ENCODE assay signal across 8 cellular contexts in genomic region chr1:170881268-170882265, GRCh38. TPM values are rescaled to one million over a fixed set of nuclear protein-coding genes. Genes with fewer than 3 reads are reported as not detected.
A peak's percentile ranks its signal among the peaks of the same experiment; 100 is the strongest.
DNase-seq lines count a peak whose midpoint lies in the region; ATAC-seq and TF ChIP-seq lines count a peak whose summit lies in the region.

No MANE protein-coding gene starts in this region.

- no peak for TF ChIP-seq POLR2A in GM18505 (IDR thresholded peaks at IDR 0.05; ENCODE audit: borderline replicate concordance, extremely low read depth, insufficient read depth, insufficient read length)

- H3K27me3 ChIP-seq in left lung: no peaks in the 10 kb centered on the region

- ATAC-seq in left lung (peak; percentile 82), HG03457 (IDR thresholded peaks at IDR 0.05; ENCODE audit: unreplicated experiment) (no peak), GM18505 (IDR thresholded peaks at IDR 0.05; ENCODE audit: unreplicated experiment) (no peak), HG03159 (IDR thresholded peaks at IDR 0.05; ENCODE audit: unreplicated experiment) (no peak), GM19328 (IDR thresholded peaks at IDR 0.05; ENCODE audit: unreplicated experiment) (no peak)

- intact Hi-C loops in left lung (cut with DNase I): no loop called here

- H3K9me3 ChIP-seq in left lung: no peaks in the 10 kb centered on the region

- H3K36me3 ChIP-seq in left lung: no peaks in the 10 kb centered on the region

- H3K4me1 ChIP-seq in left lung: no peaks in the 10 kb centered on the region

- in situ Hi-C loops in astrocyte of the cerebellum (cut with HindIII; ENCODE audit: low sequenced_read_pairs): no loop called here

- no peak overlapping the region for H3K27ac ChIP-seq in left lung

- DNase-seq in EH (ENCODE audit: low read depth): peak; percentile 64
- peak; percentile 32 for DNase-seq in Jurkat, Clone E6-1 (ENCODE audit: low read depth, low spot score)
- peak; percentile 38 for DNase-seq in astrocyte of the cerebellum (ENCODE audit: low read depth)
- DNase-seq in left lung: no peak

- TF ChIP-seq CTCF in astrocyte of the cerebellum (IDR thresholded peaks at IDR 0.05; ENCODE audit: low read depth, low read length, missing control alignments) (peak; percentile 52), left lung (IDR thresholded peaks at IDR 0.05) (peak in 1 of 2 donors; percentile 37)

- no peak overlapping the region for H3K4me3 ChIP-seq in Jurkat, Clone E6-1 (ENCODE audit: low read length)
- H3K4me3 ChIP-seq in astrocyte of the cerebellum (ENCODE audit: low read depth, low read length) (no peak overlapping the region), left lung (no peak overlapping the region)

RNA-seq across cellular contexts. Expression of gene MROH9, which starts 53.8 kb away (rescaled TPM):
- not detected for polyA plus RNA-seq in Jurkat, Clone E6-1 (2012; ENCODE audit: insufficient read depth, insufficient read length)
- under 1 TPM in 1 of 2 donors, not detected in 1; 0.39 TPM for total RNA-seq in left lung

Comparison
In these comparisons a context has a peak if more than half of its experiments do, and no peak if none do; other contexts are left out.
1. DNase-seq: peak in EH (single experiment), Jurkat, Clone E6-1 (single experiment) and astrocyte of the cerebellum (single experiment); none in left lung (0 of 2).